ENCODE assay signal across 8 cellular contexts in genomic region chr1:54581621-54582035, GRCh38. TPM values are rescaled to one million over a fixed set of nuclear protein-coding genes. Genes with fewer than 3 reads are reported as not detected.
DNase-seq lines count a peak whose midpoint lies in the region; ATAC-seq and TF ChIP-seq lines count a peak whose summit lies in the region.

No MANE protein-coding gene starts in this region.

- TF ChIP-seq CTCF in Calu3 (IDR thresholded peaks at IDR 0.05; ENCODE audit: unreplicated experiment) (no peak), PC-3 (conservative IDR thresholded peaks at IDR 0.05; ENCODE audit: low read depth, low read length) (no peak), esophagus squamous epithelium (IDR thresholded peaks at IDR 0.05) (no peak)

- no TSS peak for BruUV-seq in Calu3 (replicated peaks; lab: Mats Ljungman, UMichigan)
- BruUV-seq in PC-3 (replicated peaks; lab: Mats Ljungman, UMichigan): no TSS peak

- POLR2A ChIA-PET in PC-3 (lab: Charles Lee; ENCODE audit: unreplicated experiment): no interaction called here

- no peaks in the 10 kb centered on the region for H3F3A ChIP-seq in PC-3 (ENCODE audit: low read length, unreplicated experiment)

- H3K27ac ChIP-seq in PC-3 (ENCODE audit: low read length) (no peak overlapping the region), esophagus squamous epithelium (peak overlapping the region; percentile 82 to 90 (median 89))

- no peaks in the 10 kb centered on the region for H3K27me3 Mint-ChIP-seq in Calu3 (ENCODE audit: unreplicated experiment)

- no peak overlapping the region for H3K27ac Mint-ChIP-seq in Calu3 (ENCODE audit: unreplicated experiment)

- H3K36me3 ChIP-seq in PC-3 (ENCODE audit: low read depth, low read length): no peaks in the 10 kb centered on the region
- H3K36me3 ChIP-seq in esophagus squamous epithelium: peaks cover 0 to 27% (median 0%) of the 10 kb centered on the region in 3 donors

- no peak overlapping the region for H3K4me2 ChIP-seq in PC-3 (ENCODE audit: low read length)

- DNase-seq in Calu3 (peak; percentile 67), PC-3 (peak; percentile 71), esophagus squamous epithelium (lab: John Stamatoyannopoulos, UW) (peak; percentile 22), nucleus accumbens (lab: John Stamatoyannopoulos, UW) (peak in 54 of 56 donors; percentile 20 to 91 (median 71)), NCI-H524 treated with DMSO at 0.1 percent for 48 hours (lab: John Stamatoyannopoulos, UW) (no peak), T-helper 2 cell (no peak), NK-92 (lab: John Stamatoyannopoulos, UW; ENCODE audit: unreplicated experiment) (no peak)

- peaks cover 5% of the 10 kb centered on the region for H3K36me3 Mint-ChIP-seq in Calu3 (ENCODE audit: insufficient read depth, unreplicated experiment)

- H3K27me3 ChIP-seq in PC-3 (ENCODE audit: low read length) (no peaks in the 10 kb centered on the region), esophagus squamous epithelium (no peaks in the 10 kb centered on the region)

- peak in 3 of 4 donors; percentile 45 to 55 (median 47) for TF ChIP-seq POLR2A in esophagus squamous epithelium (IDR thresholded peaks at IDR 0.05)

- peak; percentile 91 for ATAC-seq in PC-3
- no peak for ATAC-seq in HG03432 (IDR thresholded peaks at IDR 0.05; ENCODE audit: unreplicated experiment)

- no peaks in the 10 kb centered on the region for H3K4me1 ChIP-seq in PC-3 (ENCODE audit: insufficient read depth, low read length)
- peaks cover 11 to 51% (median 21%) of the 10 kb centered on the region in 3 donors for H3K4me1 ChIP-seq in esophagus squamous epithelium

- H3K4me1 Mint-ChIP-seq in Calu3 (ENCODE audit: low read depth, unreplicated experiment): no peaks in the 10 kb centered on the region

- H2AFZ ChIP-seq in PC-3 (ENCODE audit: low read length): no peak overlapping the region

- no peaks in the 10 kb centered on the region for H4K20me1 ChIP-seq in PC-3 (ENCODE audit: low read length)

- no peaks in the 10 kb centered on the region for H3K9me2 ChIP-seq in PC-3 (replicated peaks; ENCODE audit: low read length)

- H3K4me3 ChIP-seq in PC-3 (ENCODE audit: low read length): no peak overlapping the region
- no peak overlapping the region for H3K4me3 ChIP-seq in esophagus squamous epithelium

- H3K79me2 ChIP-seq in PC-3 (ENCODE audit: low read length): no peaks in the 10 kb centered on the region

- H3K9me3 ChIP-seq in PC-3 (ENCODE audit: low read length): no peaks in the 10 kb centered on the region
- H3K9me3 ChIP-seq in esophagus squamous epithelium: no peaks in the 10 kb centered on the region

- CTCF ChIA-PET in Calu3 (lab: Charles Lee): no interaction called here
- CTCF ChIA-PET in PC-3 (lab: Charles Lee): no interaction called here

- H3K4me3 Mint-ChIP-seq in Calu3 (ENCODE audit: low read depth, unreplicated experiment): no peak overlapping the region

- no peaks in the 10 kb centered on the region for H3K9me3 Mint-ChIP-seq in Calu3 (ENCODE audit: low read depth, unreplicated experiment)

- intact Hi-C loops in Calu3 (cut with micrococcal nuclease; ENCODE audit: unreplicated experiment): no loop called here
- intact Hi-C loops in PC-3 (cut with micrococcal nuclease): no loop called here
- intact Hi-C loops in esophagus squamous epithelium (cut with DNase I): no loop called here

- H3K9ac ChIP-seq in PC-3 (ENCODE audit: low read length): no peak overlapping the region

- 20 to 30% methylated on average over 1 to 2 of the region's 5 CpGs for WGBS in esophagus squamous epithelium, 2 donors

RNA-seq across cellular contexts. Expression of gene ACOT11, which starts 33.6 kb away (rescaled TPM):
- total RNA-seq in Calu3 (2022) (10.4 TPM in 2 replicates), PC-3 (2014; rRNA removed) (4.1 and 5.0 TPM in 2 replicates), esophagus squamous epithelium (10 to 100 TPM; 10.1 to 33.9 (median 20.3) TPM)

RNA-seq across cellular contexts. Expression of gene FAM151A, which starts 41.7 kb away (rescaled TPM):
- total RNA-seq in Calu3 (2022) (not detected in 2 replicates), PC-3 (2014; rRNA removed) (not detected in 2 replicates), esophagus squamous epithelium (under 1 TPM in 1 of 4 donors, not detected in 3; 0.35 TPM)

RNA-seq across cellular contexts. Expression of gene MROH7, which starts 60.0 kb away (rescaled TPM):
- total RNA-seq in Calu3 (2022) (0.61 and 0.71 TPM in 2 replicates), PC-3 (2014; rRNA removed) (not detected in 2 replicates), esophagus squamous epithelium (1 to 10 TPM in 1 of 4 donors, under 1 TPM in 3; 0.13 to 4.4 (median 0.60) TPM)

Comparison
In these comparisons a context has a peak if more than half of its experiments do, and no peak if none do; other contexts are left out.
1. DNase-seq: peak in Calu3 (single experiment), PC-3 (single experiment), esophagus squamous epithelium (single experiment) and nucleus accumbens (54 of 56); none in NCI-H524 treated with DMSO at 0.1 percent for 48 hours (single experiment), T-helper 2 cell (0 of 5) and NK-92 (single experiment).